8 cellular contexts compared by ENCODE assay signal in the genomic region with DNA sequence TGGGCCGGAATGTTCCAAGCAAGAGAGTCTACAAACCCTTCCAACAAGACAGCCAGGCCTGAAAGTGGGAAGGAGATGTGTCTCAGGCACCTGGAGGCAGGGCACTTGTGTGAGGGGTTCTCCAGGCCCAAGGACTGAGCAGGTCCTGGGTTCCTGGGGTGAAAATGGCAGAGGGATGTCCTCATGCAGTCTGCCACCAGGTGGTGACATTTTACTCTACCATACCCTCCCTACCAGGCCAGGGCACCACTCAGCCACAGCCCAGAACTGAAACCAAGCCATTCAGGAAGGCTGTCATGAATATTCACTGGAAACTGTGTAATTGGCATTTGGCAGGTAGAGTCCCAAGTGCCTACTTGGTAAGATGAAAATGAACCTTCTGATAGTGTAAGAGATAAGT.
DNase-seq lines count a peak whose midpoint lies in the region; ATAC-seq, FAIRE-seq and TF ChIP-seq lines count a peak whose summit lies in the region.

No MANE protein-coding gene starts in this region.

- H3K27ac ChIP-seq in A549 = no peak overlapping the region
- H3K27ac ChIP-seq in naive thymus-derived CD4-positive, alpha-beta T cell (ENCODE audit: low read depth, low read length) = no peak overlapping the region

- H3K9me3 ChIP-seq in A549 = no peaks in the 10 kb centered on the region
- H3K9me3 ChIP-seq in naive thymus-derived CD4-positive, alpha-beta T cell (ENCODE audit: control insufficient read depth in 2 of 3, low read length in 3 of 3) = no peaks in the 10 kb centered on the region

- no peaks in the 10 kb centered on the region for H3K36me3 Mint-ChIP-seq in activated CD4-positive, alpha-beta T cell treated with anti-CD3 and anti-CD28 coated beads, Interleukin-2, amount 10 ng/mL, durations not matched to agents 24 days and 14 days (ENCODE audit: low read depth)
- H3K36me3 Mint-ChIP-seq in naive thymus-derived CD4-positive, alpha-beta T cell = no peaks in the 10 kb centered on the region

- H3K4me3 ChIP-seq in A549 (no peak overlapping the region), epithelial cell of esophagus (ENCODE audit: low read length) (no peak overlapping the region)
- H3K4me3 ChIP-seq in naive thymus-derived CD4-positive, alpha-beta T cell (ENCODE audit: low read length) = no peak overlapping the region

- peak; percentile 21 to 37 for DNase-seq in A549 (ENCODE audit: low read depth in 1 of 2, low spot score in 1 of 2)
- peak; percentile 74 for DNase-seq in NCI-H2196 (lab: John Stamatoyannopoulos, UW; ENCODE audit: unreplicated experiment)
- DNase-seq in activated CD4-positive, alpha-beta T cell treated with anti-CD3 and anti-CD28 coated beads, Interleukin-2, amount 10 ng/mL, durations not matched to agents 24 days and 14 days = peak; percentile 83
- peak; percentile 62 for DNase-seq in epithelial cell of esophagus (ENCODE audit: low read depth)
- peak in 7 of 9 donors; percentile 2 to 42 (median 20) for DNase-seq in naive thymus-derived CD4-positive, alpha-beta T cell
- no peak for DNase-seq in amniotic stem cell (lab: John Stamatoyannopoulos, UW)

- POLR2A ChIA-PET in A549 (lab: Yijun Ruan, JAX) = no interaction called here
- POLR2A ChIA-PET in naive thymus-derived CD4-positive, alpha-beta T cell (lab: Charles Lee) = no interaction called here

- H3K27me3 ChIP-seq in naive thymus-derived CD4-positive, alpha-beta T cell (ENCODE audit: control insufficient read depth in 2 of 2, insufficient read depth in 2 of 2, low read length in 2 of 2) = no peaks in the 10 kb centered on the region

- no peaks in the 10 kb centered on the region for H3K9me3 Mint-ChIP-seq in activated CD4-positive, alpha-beta T cell treated with anti-CD3 and anti-CD28 coated beads, Interleukin-2, amount 10 ng/mL, durations not matched to agents 24 days and 14 days
- no peaks in the 10 kb centered on the region for H3K9me3 Mint-ChIP-seq in naive thymus-derived CD4-positive, alpha-beta T cell

- no peak for TF ChIP-seq POLR2A in A549 (IDR thresholded peaks at IDR 0.05; ENCODE audit: low read length)

- peak; percentile 77 to 95 for ATAC-seq in A549
- ATAC-seq in GM18498 (IDR thresholded peaks at IDR 0.05; ENCODE audit: unreplicated experiment) = peak; percentile 93
- peak; percentile 78 for ATAC-seq in HG03103 (IDR thresholded peaks at IDR 0.05; ENCODE audit: low read depth, unreplicated experiment)
- peak; percentile 73 for ATAC-seq in naive thymus-derived CD4-positive, alpha-beta T cell

- intact Hi-C loops in activated CD4-positive, alpha-beta T cell treated with anti-CD3 and anti-CD28 coated beads, Interleukin-2, amount 10 ng/mL, durations not matched to agents 24 days and 14 days (cut with micrococcal nuclease) = loop anchor here (5.0 to 10.0 kb wide), 2 partner anchors 185 to 348 kb away; partner anchors contain the start of gene MYO5B
- intact Hi-C loops in naive thymus-derived CD4-positive, alpha-beta T cell (cut with micrococcal nuclease) = loop anchor here (1.0 to 5.0 kb wide), 5 partner anchors 185 to 418 kb away; partner anchors contain the start of gene MYO5B (in 1 of the 2)

- H3K27me3 Mint-ChIP-seq in activated CD4-positive, alpha-beta T cell treated with anti-CD3 and anti-CD28 coated beads, Interleukin-2, amount 10 ng/mL, durations not matched to agents 24 days and 14 days = peaks cover 6% of the 10 kb centered on the region
- peaks cover 0 to 17% (median 0%) of the 10 kb centered on the region in 5 donors for H3K27me3 Mint-ChIP-seq in naive thymus-derived CD4-positive, alpha-beta T cell

- H3K4me2 ChIP-seq in A549 = no peak overlapping the region

- CTCF ChIA-PET in A549 (lab: Yijun Ruan, JAX) = no interaction called here
- CTCF ChIA-PET in naive thymus-derived CD4-positive, alpha-beta T cell (lab: Charles Lee) = no interaction called here

- no peak for FAIRE-seq in A549 (lab: Jason Lieb, UNC)

- peaks cover 1% of the 10 kb centered on the region for H3K4me1 Mint-ChIP-seq in activated CD4-positive, alpha-beta T cell treated with anti-CD3 and anti-CD28 coated beads, Interleukin-2, amount 10 ng/mL, durations not matched to agents 24 days and 14 days
- H3K4me1 Mint-ChIP-seq in naive thymus-derived CD4-positive, alpha-beta T cell = no peaks in the 10 kb centered on the region

- no peak overlapping the region for H3K4me3 Mint-ChIP-seq in activated CD4-positive, alpha-beta T cell treated with anti-CD3 and anti-CD28 coated beads, Interleukin-2, amount 10 ng/mL, durations not matched to agents 24 days and 14 days
- no peak overlapping the region for H3K4me3 Mint-ChIP-seq in naive thymus-derived CD4-positive, alpha-beta T cell

- peak in 1 of 2 experiments; percentile 39; a peak in 2 of 5 replicates for TF ChIP-seq RAD21 in A549 (conservative IDR thresholded peaks at IDR 0.05 in 1 of 2, IDR thresholded peaks at IDR 0.05 in 1 of 2)

- TF ChIP-seq CTCF in A549 (IDR thresholded peaks at IDR 0.05) (peak; percentile 19; the same call in 1 of the 3 replicates), epithelial cell of esophagus (IDR thresholded peaks at IDR 0.05; ENCODE audit: insufficient read depth, low read depth, low read length, missing control alignments) (peak; percentile 71)

- TF ChIP-seq EP300 in A549 (IDR thresholded peaks at IDR 0.05) = no peak

- no peaks in the 10 kb centered on the region for H3K4me1 ChIP-seq in A549
- H3K4me1 ChIP-seq in naive thymus-derived CD4-positive, alpha-beta T cell (ENCODE audit: control insufficient read depth in 2 of 2, insufficient read depth in 2 of 2, low read length in 2 of 2) = no peaks in the 10 kb centered on the region

- WGBS in A549 (ENCODE audit: missing lambda C conversion rate) = 13% methylated on average over 1 of the region's 1 CpG

- no peak overlapping the region for H3K27ac Mint-ChIP-seq in activated CD4-positive, alpha-beta T cell treated with anti-CD3 and anti-CD28 coated beads, Interleukin-2, amount 10 ng/mL, durations not matched to agents 24 days and 14 days
- H3K27ac Mint-ChIP-seq in naive thymus-derived CD4-positive, alpha-beta T cell = no peak overlapping the region

- H3K36me3 ChIP-seq in naive thymus-derived CD4-positive, alpha-beta T cell (ENCODE audit: control insufficient read depth in 2 of 3, insufficient read depth in 3 of 3, low read length in 3 of 3) = no peaks in the 10 kb centered on the region

TF ChIP-seq in A549, 52 proteins besides CTCF, POLR2A, EP300 and RAD21 (continues in another document):
- TF ChIP-seq CHD2 (IDR thresholded peaks at IDR 0.05; ENCODE audit: low read length, partially characterized antibody) (no peak), TP53 (CRISPR knock-in tag; IDR thresholded peaks at IDR 0.05) (no peak), KDM5A (IDR thresholded peaks at IDR 0.05) (no peak), GATA3 (IDR thresholded peaks at IDR 0.05; ENCODE audit: borderline replicate concordance) (no peak), CHD4 (IDR thresholded peaks at IDR 0.05; ENCODE audit: borderline replicate concordance) (no peak), ELK1 (IDR thresholded peaks at IDR 0.05; ENCODE audit: low read depth, low read length) (no peak), ZFP36 (IDR thresholded peaks at IDR 0.05; ENCODE audit: borderline replicate concordance, partially characterized antibody) (no peak), CBX2 (IDR thresholded peaks at IDR 0.05; ENCODE audit: borderline replicate concordance, low read depth) (no peak), ZNF302 (CRISPR knock-in tag; IDR thresholded peaks at IDR 0.05) (no peak), USF2 (IDR thresholded peaks at IDR 0.05) (no peak), PHF8 (IDR thresholded peaks at IDR 0.05; ENCODE audit: borderline replicate concordance, low read depth) (no peak), FOSL2 (IDR thresholded peaks at IDR 0.05) (no peak), FOSL2 (CRISPR knock-in tag; IDR thresholded peaks at IDR 0.05) (no peak), RNF2 (IDR thresholded peaks at IDR 0.05; ENCODE audit: borderline replicate concordance, low read depth) (no peak), POLR2AphosphoS2 (conservative IDR thresholded peaks at IDR 0.05; ENCODE audit: low read length) (no peak), NFE2L2 (conservative IDR thresholded peaks at IDR 0.05; ENCODE audit: low read length) (no peak)
- TF ChIP-seq, protein P1, sequence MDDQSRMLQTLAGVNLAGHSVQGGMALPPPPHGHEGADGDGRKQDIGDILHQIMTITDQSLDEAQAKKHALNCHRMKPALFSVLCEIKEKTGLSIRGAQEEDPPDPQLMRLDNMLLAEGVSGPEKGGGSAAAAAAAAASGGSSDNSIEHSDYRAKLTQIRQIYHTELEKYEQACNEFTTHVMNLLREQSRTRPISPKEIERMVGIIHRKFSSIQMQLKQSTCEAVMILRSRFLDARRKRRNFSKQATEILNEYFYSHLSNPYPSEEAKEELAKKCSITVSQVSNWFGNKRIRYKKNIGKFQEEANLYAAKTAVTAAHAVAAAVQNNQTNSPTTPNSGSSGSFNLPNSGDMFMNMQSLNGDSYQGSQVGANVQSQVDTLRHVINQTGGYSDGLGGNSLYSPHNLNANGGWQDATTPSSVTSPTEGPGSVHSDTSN (IDR thresholded peaks at IDR 0.05) = no peak
- TF ChIP-seq, protein P2, sequence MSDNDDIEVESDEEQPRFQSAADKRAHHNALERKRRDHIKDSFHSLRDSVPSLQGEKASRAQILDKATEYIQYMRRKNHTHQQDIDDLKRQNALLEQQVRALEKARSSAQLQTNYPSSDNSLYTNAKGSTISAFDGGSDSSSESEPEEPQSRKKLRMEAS (IDR thresholded peaks at IDR 0.05) = no peak
